23 cellular contexts compared by ENCODE assay signal in the genomic region with DNA sequence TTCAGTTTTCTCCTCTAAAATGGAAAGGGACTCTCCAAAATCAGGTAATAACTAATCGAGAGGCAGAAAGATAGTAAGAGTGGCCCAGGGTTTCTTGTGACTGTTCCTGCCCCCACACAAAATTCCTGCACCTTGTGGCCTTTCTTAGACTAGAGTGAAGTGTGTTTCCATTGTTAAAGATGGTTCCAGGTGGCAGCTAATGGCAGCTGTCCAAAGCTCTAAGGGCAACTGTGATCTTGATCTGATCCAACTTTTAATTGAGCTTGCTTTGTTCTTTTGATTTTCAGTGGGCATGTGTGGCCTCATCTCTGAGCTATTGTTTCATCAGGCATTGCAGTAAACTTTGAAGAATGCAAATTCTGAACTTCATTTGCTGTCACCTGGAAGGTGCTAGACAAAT. TPM values are rescaled to one million over a fixed set of nuclear protein-coding genes. Genes with fewer than 3 reads are reported as not detected.
DNase-seq lines count a peak whose midpoint lies in the region; FAIRE-seq and TF ChIP-seq lines count a peak whose summit lies in the region.
"Had no signal": no experiment of that assay in that cellular context is flagged by ENCODE, and none has a peak within 500 bp of the region (broad histone marks: within the 10 kb centered on the region; RNA-seq: fewer than 3 reads in every experiment).

No MANE protein-coding gene starts in this region.

- DNase-seq in DMS53 (lab: John Stamatoyannopoulos, UW) (peak; percentile 23), dermis blood vessel endothelial cell (peak; percentile 46), renal cortical epithelial cell (ENCODE audit: low read depth) (peak; percentile 53), cortex of kidney (lab: John Stamatoyannopoulos, UW) (no peak), H4 (ENCODE audit: low spot score) (no peak), urothelium cell line (ENCODE audit: low spot score) (no peak)
- DNase-seq: activated CD8-positive, alpha-beta T cell treated with anti-CD3 and anti-CD28 coated beads for 36 hours; activated effector memory CD4-positive, alpha-beta T cell treated with anti-CD3 and anti-CD28 coated beads, Interleukin-2, amount 50 U/mL, for 16 hours; C1 segment of cervical spinal cord; effector memory CD4-positive, alpha-beta T cell; erythroblast; heart left ventricle; HFFc6; Kasumi-1; left cardiac atrium; naive thymus-derived CD8-positive, alpha-beta T cell; NCI-H510A; RPMI8226; stimulated activated naive CD8-positive, alpha-beta T cell treated with anti-CD3 and anti-CD28 coated beads, Interleukin-15, amount 100 ng/mL, for 72 hours; T-helper 1 cell; tibial artery had no signal

- TF ChIP-seq CTCF in C4-2B (conservative IDR thresholded peaks at IDR 0.05) = no peak

- FAIRE-seq in urothelium cell line (lab: Jason Lieb, UNC) = no peak
- FAIRE-seq: GM12891 had no signal

- H3K27ac ChIP-seq in C4-2B = 0 out of 2 replicates have a peak overlapping the region, but pooled peaks have one; percentile 57
- H3K27ac ChIP-seq: heart left ventricle, tibial artery had no signal

RNA-seq across cellular contexts. Expression of gene ACSL5, which starts 19.4 kb away (rescaled TPM):
- total RNA-seq in dermis blood vessel endothelial cell = 64.2 and 66.1 TPM in 2 replicates
- total RNA-seq in renal cortical epithelial cell = 5.8 and 11.8 TPM in 2 replicates
- total RNA-seq in H4 (2014; rRNA removed; shearing (Covaris generic)) = 13.5 and 13.7 TPM in 2 replicates

RNA-seq across cellular contexts. Expression of gene ZDHHC6, which starts 53.4 kb away (rescaled TPM):
- total RNA-seq in dermis blood vessel endothelial cell (28.4 and 36.6 TPM in 2 replicates), renal cortical epithelial cell (35.1 and 39.0 TPM in 2 replicates)
- total RNA-seq in H4 (2014; rRNA removed; shearing (Covaris generic)) = 25.7 and 36.0 TPM in 2 replicates

RNA-seq across cellular contexts. Expression of gene VTI1A, which starts 53.7 kb away (rescaled TPM):
- total RNA-seq in dermis blood vessel endothelial cell = 28.0 and 41.9 TPM in 2 replicates
- 33.2 and 49.7 TPM in 2 replicates for total RNA-seq in renal cortical epithelial cell
- 21.2 and 27.0 TPM in 2 replicates for total RNA-seq in H4 (2014; rRNA removed; shearing (Covaris generic))

Comparison
In these comparisons a context has a peak if more than half of its experiments do, and no peak if none do; other contexts are left out.
1. DNase-seq: peak in DMS53 (single experiment), dermis blood vessel endothelial cell (single experiment) and renal cortical epithelial cell (single experiment); none in cortex of kidney (single experiment), H4 (single experiment) and urothelium cell line (single experiment).